ENCODE assay signal across 18 cellular contexts in the genomic region with DNA sequence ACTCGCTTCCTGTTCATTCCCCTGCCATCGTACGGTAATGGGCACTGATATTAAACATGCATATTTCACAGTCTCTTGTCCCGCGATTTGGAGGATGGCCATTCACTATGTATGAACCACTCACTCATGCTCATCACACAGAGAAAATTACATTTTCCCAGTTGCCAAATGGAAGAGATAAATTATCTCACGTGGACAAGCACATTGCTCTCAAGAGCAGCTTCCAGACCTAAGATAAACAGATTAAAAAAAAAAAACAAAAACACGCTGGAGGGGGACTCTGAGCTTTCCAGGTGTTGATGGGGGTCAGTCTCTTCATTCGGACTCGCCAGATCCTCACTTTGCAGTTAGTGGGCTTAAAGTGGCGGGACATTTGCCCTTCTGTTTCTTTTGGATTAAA. TPM values are rescaled to one million over a fixed set of nuclear protein-coding genes. Genes with fewer than 3 reads are reported as not detected.
DNase-seq lines count a peak whose midpoint lies in the region; ATAC-seq and TF ChIP-seq lines count a peak whose summit lies in the region.
"Had no signal": no experiment of that assay in that cellular context is flagged by ENCODE, and none has a peak within 500 bp of the region (broad histone marks: within the 10 kb centered on the region; RNA-seq: fewer than 3 reads in every experiment).

No MANE protein-coding gene starts in this region.

- H3K4me3 ChIP-seq in PC-9, result no peak overlapping the region
- H3K4me3 ChIP-seq: Peyer's patch had no signal

- H3F3A ChIP-seq in PC-9 (ENCODE audit: insufficient read depth, low read depth), result no peaks in the 10 kb centered on the region

- no peaks in the 10 kb centered on the region for H3K9me2 ChIP-seq in PC-9 (ENCODE audit: insufficient read depth)

- H3K36me3 Mint-ChIP-seq in WTC11, result peaks cover 7% of the 10 kb centered on the region
- no peaks in the 10 kb centered on the region for H3K36me3 Mint-ChIP-seq in type B pancreatic cell
- H3K36me3 Mint-ChIP-seq: CD8-positive, alpha-beta T cell had no signal

- H3K27ac Mint-ChIP-seq in WTC11 (no peak overlapping the region), type B pancreatic cell (no peak overlapping the region)
- H3K27ac Mint-ChIP-seq: CD8-positive, alpha-beta T cell; H9; T-helper 17 cell had no signal

- DNase-seq in NCI-H748 (lab: John Stamatoyannopoulos, UW; ENCODE audit: unreplicated experiment), result peak; percentile 53
- DNase-seq in NCI-H748 treated with DMSO at 0.1 percent for 48 hours (lab: John Stamatoyannopoulos, UW), result no peak
- DNase-seq in NCI-H2029 (lab: John Stamatoyannopoulos, UW), result peak; percentile 14
- DNase-seq in WTC11 (ENCODE audit: low spot score), result no peak
- no peak for DNase-seq in type B pancreatic cell (ENCODE audit: extremely low spot score, unreplicated experiment)
- no peak for DNase-seq in PC-9
- no peak for DNase-seq in substantia nigra (lab: John Stamatoyannopoulos, UW)
- DNase-seq: BE2C; CD8-positive, alpha-beta T cell; H9; Karpas-422; MM.1S; NCI-H1436 treated with DMSO at 0.1 percent for 48 hours; NCI-H2171; NCI-H526 treated with DMSO at 0.1 percent for 48 hours; Peyer's patch; Right ventricle myocardium superior; T-helper 17 cell had no signal

- H3K27me3 Mint-ChIP-seq in WTC11 (ENCODE audit: low read depth), result peaks cover 89% of the 10 kb centered on the region
- peaks cover 55% of the 10 kb centered on the region for H3K27me3 Mint-ChIP-seq in type B pancreatic cell

- POLR2A ChIA-PET in WTC11 (lab: Charles Lee), result no interaction called here
- POLR2A ChIA-PET in PC-9 (lab: Charles Lee; ENCODE audit: unreplicated experiment), result no interaction called here

- no peak overlapping the region for H2AFZ ChIP-seq in PC-9

- no peaks in the 10 kb centered on the region for H3K4me1 ChIP-seq in PC-9 (replicated peaks; ENCODE audit: insufficient read depth)
- H3K4me1 ChIP-seq: BE2C had no signal

- ATAC-seq in WTC11, result no peak
- ATAC-seq: CD8-positive, alpha-beta T cell; T-helper 17 cell had no signal

- H3K27ac ChIP-seq in PC-9 (no peak overlapping the region), substantia nigra (ENCODE audit: low read depth, low read length, poor library complexity, severe bottlenecking) (no peak overlapping the region)
- H3K27ac ChIP-seq: Peyer's patch had no signal

- H3K4me3 Mint-ChIP-seq in WTC11, result peak overlapping the region; percentile 3; the same call in 1 of the 2 replicates
- H3K4me3 Mint-ChIP-seq in type B pancreatic cell, result peak overlapping the region; percentile 73

- no peak for TF ChIP-seq CTCF in WTC11 (IDR thresholded peaks at IDR 0.05)
- no peak for TF ChIP-seq CTCF in type B pancreatic cell (conservative IDR thresholded peaks at IDR 0.05)
- TF ChIP-seq CTCF in PC-9 (conservative IDR thresholded peaks at IDR 0.05), result no peak

- CTCF ChIA-PET in WTC11 (lab: Charles Lee), result no interaction called here
- CTCF ChIA-PET in PC-9 (lab: Charles Lee), result no interaction called here

- no peaks in the 10 kb centered on the region for H3K27me3 ChIP-seq in PC-9 (ENCODE audit: insufficient read depth, low read depth)

- H3K36me3 ChIP-seq in PC-9 (ENCODE audit: low read depth), result no peaks in the 10 kb centered on the region
- H3K36me3 ChIP-seq: BE2C, Peyer's patch had no signal

- H4K20me1 ChIP-seq in PC-9 (ENCODE audit: insufficient read depth), result no peaks in the 10 kb centered on the region

- peaks cover 23% of the 10 kb centered on the region for H3K9me3 Mint-ChIP-seq in WTC11
- peaks cover 10% of the 10 kb centered on the region for H3K9me3 Mint-ChIP-seq in type B pancreatic cell

- peaks cover 11% of the 10 kb centered on the region for H3K4me1 Mint-ChIP-seq in WTC11
- peaks cover 13% of the 10 kb centered on the region for H3K4me1 Mint-ChIP-seq in type B pancreatic cell (ENCODE audit: unreplicated experiment)
- H3K4me1 Mint-ChIP-seq: T-helper 17 cell had no signal

- intact Hi-C loops in PC-9 (cut with micrococcal nuclease; ENCODE audit: unreplicated experiment), result no loop called here

- no TSS peak for BruUV-seq in PC-9 (replicated peaks; lab: Mats Ljungman, UMichigan)

- no peaks in the 10 kb centered on the region for H3K9me3 ChIP-seq in PC-9 (ENCODE audit: insufficient read depth, low read depth)
- H3K9me3 ChIP-seq: BE2C had no signal

- H3K4me2 ChIP-seq in PC-9, result no peak overlapping the region

- H3K79me2 ChIP-seq in PC-9 (ENCODE audit: low read depth), result no peaks in the 10 kb centered on the region

TF ChIP-seq in WTC11, 78 proteins besides CTCF, POLR2A, EP300 and RAD21:
- TF ChIP-seq SMAD4 (CRISPR knock-in tag; IDR thresholded peaks at IDR 0.05) (no peak), PRRX2 (CRISPR knock-in tag; IDR thresholded peaks at IDR 0.05) (no peak), ZNF512 (CRISPR knock-in tag; IDR thresholded peaks at IDR 0.05; ENCODE audit: borderline replicate concordance) (no peak), HMGA2 (CRISPR knock-in tag; IDR thresholded peaks at IDR 0.05) (no peak), USF1 (CRISPR knock-in tag; IDR thresholded peaks at IDR 0.05) (no peak)
- TF ChIP-seq, protein P1, sequence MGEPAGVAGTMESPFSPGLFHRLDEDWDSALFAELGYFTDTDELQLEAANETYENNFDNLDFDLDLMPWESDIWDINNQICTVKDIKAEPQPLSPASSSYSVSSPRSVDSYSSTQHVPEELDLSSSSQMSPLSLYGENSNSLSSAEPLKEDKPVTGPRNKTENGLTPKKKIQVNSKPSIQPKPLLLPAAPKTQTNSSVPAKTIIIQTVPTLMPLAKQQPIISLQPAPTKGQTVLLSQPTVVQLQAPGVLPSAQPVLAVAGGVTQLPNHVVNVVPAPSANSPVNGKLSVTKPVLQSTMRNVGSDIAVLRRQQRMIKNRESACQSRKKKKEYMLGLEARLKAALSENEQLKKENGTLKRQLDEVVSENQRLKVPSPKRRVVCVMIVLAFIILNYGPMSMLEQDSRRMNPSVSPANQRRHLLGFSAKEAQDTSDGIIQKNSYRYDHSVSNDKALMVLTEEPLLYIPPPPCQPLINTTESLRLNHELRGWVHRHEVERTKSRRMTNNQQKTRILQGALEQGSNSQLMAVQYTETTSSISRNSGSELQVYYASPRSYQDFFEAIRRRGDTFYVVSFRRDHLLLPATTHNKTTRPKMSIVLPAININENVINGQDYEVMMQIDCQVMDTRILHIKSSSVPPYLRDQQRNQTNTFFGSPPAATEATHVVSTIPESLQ (CRISPR knock-in tag; IDR thresholded peaks at IDR 0.05), result no peak

RNA-seq across cellular contexts. Expression of gene MAPK4, which starts 1.7 kb away (rescaled TPM):
- total RNA-seq in WTC11 (2021) (3.0 to 4.2 TPM (median 3.3 TPM) in 3 replicates), type B pancreatic cell (ENCODE audit: low replicate concordance) (6.7 and 7.5 TPM in 2 replicates), PC-9 (2021) (not detected in 2 replicates)
- total RNA-seq: CD8-positive, alpha-beta T cell; T-helper 17 cell had no signal

Comparison
In these comparisons a context has a peak if more than half of its experiments do, and no peak if none do; other contexts are left out.
1. DNase-seq: peak in NCI-H748 (single experiment) and NCI-H2029 (single experiment); none in NCI-H748 treated with DMSO at 0.1 percent for 48 hours (single experiment), WTC11 (single experiment), type B pancreatic cell (single experiment), PC-9 (0 of 2) and substantia nigra (0 of 49).